Comparison of ENCODE assay signal across 8 cellular contexts in the genomic region with DNA sequence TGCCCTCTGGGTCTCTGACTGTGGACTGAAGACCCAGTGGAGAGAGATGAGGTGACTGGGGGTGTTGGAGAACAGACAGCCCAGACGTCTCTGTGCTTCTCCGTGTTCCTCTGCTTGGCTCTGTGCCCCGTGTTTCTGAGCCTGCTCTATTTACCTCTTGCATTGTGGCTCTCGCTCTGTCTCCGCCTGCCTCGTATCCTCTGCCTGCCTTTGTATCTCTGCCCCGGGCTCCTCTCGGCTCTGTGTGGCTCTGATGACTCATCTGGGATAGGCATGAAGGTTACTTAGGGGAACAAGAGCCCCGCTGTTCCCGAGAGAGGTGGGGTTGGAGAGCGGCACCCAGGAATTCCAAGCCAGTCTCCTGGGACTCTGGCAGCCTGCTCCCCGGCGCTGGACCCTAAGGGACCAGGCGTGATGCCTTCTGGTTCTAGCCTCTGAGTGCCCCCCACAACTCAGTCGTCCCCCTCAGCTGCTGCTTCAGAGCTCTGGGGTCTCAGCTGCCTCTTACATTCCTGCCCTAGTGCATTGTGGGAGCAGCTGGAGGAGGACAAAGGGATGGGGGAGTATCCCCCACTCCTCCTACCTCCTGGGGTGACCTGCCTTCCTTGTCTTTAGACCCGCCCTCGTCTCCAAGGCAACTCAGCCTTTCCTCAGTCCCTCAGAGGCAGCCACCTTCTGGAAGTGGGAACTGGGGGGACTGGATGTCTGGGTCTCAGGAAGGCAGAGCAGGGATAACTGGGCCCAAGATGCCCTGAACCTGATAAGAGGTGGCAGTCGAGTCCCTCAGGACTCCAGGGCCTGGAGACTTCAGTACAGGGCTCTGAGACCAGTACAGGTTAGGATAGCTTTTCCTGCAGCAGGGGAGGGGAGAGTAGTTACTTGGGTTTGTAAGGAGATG. TPM values are rescaled to one million over a fixed set of nuclear protein-coding genes. Genes with fewer than 3 reads are reported as not detected.
DNase-seq lines count a peak whose midpoint lies in the region; ATAC-seq lines count a peak whose summit lies in the region.

No MANE protein-coding gene starts in this region.

- ATAC-seq in left colon, result peak; percentile 18
- no peak for ATAC-seq in HG02588 (IDR thresholded peaks at IDR 0.05; ENCODE audit: unreplicated experiment)
- ATAC-seq in GM19023 (IDR thresholded peaks at IDR 0.05; ENCODE audit: unreplicated experiment), result no peak

- peak overlapping the region; percentile 60 to 78 (median 66) for H3K4me3 ChIP-seq in BLaER1 treated with 17β-estradiol and CSF1 and Interleukin-3, amounts not matched to agents 10 nM and 100 nM

- peaks cover 0 to 32% (median 13%) of the 10 kb centered on the region in 11 experiments; a peak in 9 of 22 replicates for H4K20me1 ChIP-seq in BLaER1 treated with 17β-estradiol and CSF1 and Interleukin-3, amounts not matched to agents 10 nM and 100 nM

- no peaks in the 10 kb centered on the region for H3K27me3 ChIP-seq in BLaER1 treated with 17β-estradiol and CSF1 and Interleukin-3, amounts not matched to agents 10 nM and 100 nM

- DNase-seq in HT-29 (ENCODE audit: low spot score), result peak; percentile 90
- peak; percentile 64 for DNase-seq in SK-N-DZ (ENCODE audit: low spot score)
- peak; percentile 66 to 78 for DNase-seq in left colon
- peak; percentile 22 for DNase-seq in stimulated activated CD4-positive, alpha-beta T cell treated with anti-CD3 and anti-CD28 coated beads, Interleukin-4, amount 100 ng/mL, for 24 hours

- H3K27ac ChIP-seq in BLaER1 treated with 17β-estradiol and CSF1 and Interleukin-3, amounts not matched to agents 10 nM and 100 nM, result peak overlapping the region in 6 of 11 experiments; percentile 19 to 78 (median 51); a peak in 6 of 22 replicates
- H3K27ac ChIP-seq in cingulate gyrus (ENCODE audit: low read depth, low read length), result peak overlapping the region; percentile 97

- H3K9ac ChIP-seq in BLaER1 treated with 17β-estradiol and CSF1 and Interleukin-3, amounts not matched to agents 10 nM and 100 nM, result peak overlapping the region; percentile 61 to 84 (median 79); a peak in 21 of 22 replicates

- peaks cover 43 to 85% (median 77%) of the 10 kb centered on the region in 10 experiments for H3K4me1 ChIP-seq in BLaER1 treated with 17β-estradiol and CSF1 and Interleukin-3, amounts not matched to agents 10 nM and 100 nM

- no peaks in the 10 kb centered on the region for H3K9me3 ChIP-seq in BLaER1 treated with 17β-estradiol and CSF1 and Interleukin-3, amounts not matched to agents 10 nM and 100 nM (replicated peaks in 1 of 11)

- peak overlapping the region; percentile 88 to 100 (median 97) for H3K4me2 ChIP-seq in BLaER1 treated with 17β-estradiol and CSF1 and Interleukin-3, amounts not matched to agents 10 nM and 100 nM

- intact Hi-C loops in left colon (cut with DNase I, micrococcal nuclease), result loop anchor here in 1 of 2 donors (10.0 kb wide), 1 partner anchor 211 kb away; the partner anchor contains the start of gene DHX16

- H3K36me3 ChIP-seq in BLaER1 treated with 17β-estradiol and CSF1 and Interleukin-3, amounts not matched to agents 10 nM and 100 nM, result peaks cover 21 to 28% (median 26%) of the 10 kb centered on the region in 11 experiments; a peak in 19 of 22 replicates

RNA-seq across cellular contexts. Expression of gene DDR1, which starts 1.9 kb away (rescaled TPM):
- total RNA-seq in HT-29 (2014; rRNA removed; shearing (Covaris generic)), result 131 and 158 TPM in 2 replicates
- 14.3 and 120 TPM in 2 replicates for polyA plus RNA-seq in SK-N-DZ (2014; cell fraction: cytosol; rRNA removed)
- polyA plus RNA-seq in SK-N-DZ (2014; cell fraction: nucleus; rRNA removed), result 20.8 and 26.1 TPM in 2 replicates
- 100 to 1,000 TPM; 297 to 333 TPM for total RNA-seq in left colon

RNA-seq across cellular contexts. Expression of gene GTF2H4, which starts 21.8 kb away (rescaled TPM):
- total RNA-seq in HT-29 (2014; rRNA removed; shearing (Covaris generic)), result 18.9 and 20.2 TPM in 2 replicates
- 21.0 and 21.8 TPM in 2 replicates for polyA plus RNA-seq in SK-N-DZ (2014; cell fraction: cytosol; rRNA removed)
- polyA plus RNA-seq in SK-N-DZ (2014; cell fraction: nucleus; rRNA removed), result 128 and 154 TPM in 2 replicates
- total RNA-seq in left colon, result 10 to 100 TPM; 18.3 to 34.4 TPM

RNA-seq across cellular contexts. Expression of gene VARS2, which starts 27.8 kb away (rescaled TPM):
- 23.2 and 24.4 TPM in 2 replicates for total RNA-seq in HT-29 (2014; rRNA removed; shearing (Covaris generic))
- polyA plus RNA-seq in SK-N-DZ (2014; cell fraction: cytosol; rRNA removed), result 45.0 and 46.3 TPM in 2 replicates
- polyA plus RNA-seq in SK-N-DZ (2014; cell fraction: nucleus; rRNA removed), result 264 and 303 TPM in 2 replicates
- 10 to 100 TPM; 17.7 to 34.8 TPM for total RNA-seq in left colon

RNA-seq across cellular contexts. Expression of gene SFTA2, which starts 45.7 kb away (rescaled TPM):
- total RNA-seq in HT-29 (2014; rRNA removed; shearing (Covaris generic)), result 4.7 and 8.0 TPM in 2 replicates
- not detected in 2 replicates for polyA plus RNA-seq in SK-N-DZ (2014; cell fraction: cytosol; rRNA removed)
- polyA plus RNA-seq in SK-N-DZ (2014; cell fraction: nucleus; rRNA removed), result not detected in 2 replicates
- not detected for total RNA-seq in left colon

RNA-seq across cellular contexts. Expression of gene MUCL3, which starts 54.5 kb away (rescaled TPM):
- total RNA-seq in HT-29 (2014; rRNA removed; shearing (Covaris generic)), result 0.08 and 0.15 TPM in 2 replicates
- polyA plus RNA-seq in SK-N-DZ (2014; cell fraction: cytosol; rRNA removed), result not detected in 2 replicates
- polyA plus RNA-seq in SK-N-DZ (2014; cell fraction: nucleus; rRNA removed), result not detected in 2 replicates
- total RNA-seq in left colon, result not detected

Comparison
In these comparisons a context has a peak if more than half of its experiments do, and no peak if none do; other contexts are left out.
1. DNase-seq: peak in every context shown above with its lines; median percentile 90 in HT-29; 72 in left colon; 64 in SK-N-DZ; 22 in stimulated activated CD4-positive, alpha-beta T cell treated with anti-CD3 and anti-CD28 coated beads, Interleukin-4, amount 100 ng/mL, for 24 hours.